23 cellular contexts compared by ENCODE assay signal in genomic region chr11:61851128-61851899, GRCh38. TPM values are rescaled to one million over a fixed set of nuclear protein-coding genes. Genes with fewer than 3 reads are reported as not detected.
A peak's percentile ranks its signal among the peaks of the same experiment; 100 is the strongest.
DNase-seq lines count a peak whose midpoint lies in the region; TF ChIP-seq lines count a peak whose summit lies in the region.
"Had no signal": no experiment of that assay in that cellular context is flagged by ENCODE, and none has a peak within 500 bp of the region (broad histone marks: within the 10 kb centered on the region; RNA-seq: fewer than 3 reads in every experiment).

No MANE protein-coding gene starts in this region.

- H3K36me3 ChIP-seq in ascending aorta (peaks cover 39% of the 10 kb centered on the region in 2 donors), thymus (ENCODE audit: control insufficient read depth, insufficient read depth) (peaks cover 77% of the 10 kb centered on the region), HAP-1 (replicated peaks) (peaks cover 82% of the 10 kb centered on the region)

- H3K4me1 ChIP-seq in ascending aorta (peaks cover 0 to 15% of the 10 kb centered on the region in 2 donors), thymus (ENCODE audit: control insufficient read depth, insufficient read depth, low read length) (no peaks in the 10 kb centered on the region), HAP-1 (no peaks in the 10 kb centered on the region)
- H3K4me1 ChIP-seq: Caco-2 had no signal

- no peaks in the 10 kb centered on the region for H3K9me3 Mint-ChIP-seq in neural crest cell
- H3K9me3 Mint-ChIP-seq in activated naive CD4-positive, alpha-beta T cell treated with anti-CD3 and anti-CD28 coated beads, Interleukin-2, amount 10 ng/mL, durations not matched to agents 7 days and 5 days = no peaks in the 10 kb centered on the region
- H3K9me3 Mint-ChIP-seq: activated CD8-positive, alpha-beta T cell treated with anti-CD3 and anti-CD28 coated beads for 36 hours; activated naive CD8-positive, alpha-beta T cell treated with anti-CD3 and anti-CD28 coated beads for 36 hours; activated T-cell treated with anti-CD3 and anti-CD28 coated beads, Interleukin-2, amount 50 U/mL, for 24 hours; effector memory CD8-positive, alpha-beta T cell; IgD-negative memory B cell had no signal

- WGBS in thymus = 95% methylated on average over 24 of the region's 24 CpGs

- no peaks in the 10 kb centered on the region for H3K27me3 Mint-ChIP-seq in neural crest cell (ENCODE audit: low read depth)
- H3K27me3 Mint-ChIP-seq in activated naive CD4-positive, alpha-beta T cell treated with anti-CD3 and anti-CD28 coated beads, Interleukin-2, amount 10 ng/mL, durations not matched to agents 7 days and 5 days = no peaks in the 10 kb centered on the region
- H3K27me3 Mint-ChIP-seq: activated CD8-positive, alpha-beta T cell treated with anti-CD3 and anti-CD28 coated beads for 36 hours; activated naive CD8-positive, alpha-beta T cell treated with anti-CD3 and anti-CD28 coated beads for 36 hours; activated T-cell treated with anti-CD3 and anti-CD28 coated beads, Interleukin-2, amount 50 U/mL, for 24 hours; B cell; effector memory CD8-positive, alpha-beta T cell; IgD-negative memory B cell had no signal

- peak overlapping the region; percentile 51 for H3K4me3 Mint-ChIP-seq in neural crest cell
- no peak overlapping the region for H3K4me3 Mint-ChIP-seq in activated naive CD4-positive, alpha-beta T cell treated with anti-CD3 and anti-CD28 coated beads, Interleukin-2, amount 10 ng/mL, durations not matched to agents 7 days and 5 days
- H3K4me3 Mint-ChIP-seq: activated CD8-positive, alpha-beta T cell treated with anti-CD3 and anti-CD28 coated beads for 36 hours; activated naive CD8-positive, alpha-beta T cell treated with anti-CD3 and anti-CD28 coated beads for 36 hours; activated T-cell treated with anti-CD3 and anti-CD28 coated beads, Interleukin-2, amount 50 U/mL, for 24 hours; B cell; effector memory CD8-positive, alpha-beta T cell; IgD-negative memory B cell had no signal

- H3K27me3 ChIP-seq in ascending aorta (no peaks in the 10 kb centered on the region), thymus (ENCODE audit: control insufficient read depth, insufficient read depth) (no peaks in the 10 kb centered on the region), HAP-1 (ENCODE audit: low read depth) (no peaks in the 10 kb centered on the region)
- H3K27me3 ChIP-seq: right lobe of liver had no signal

- H3K27ac Mint-ChIP-seq in neural crest cell (ENCODE audit: unreplicated experiment) = peak overlapping the region; percentile 67
- no peak overlapping the region for H3K27ac Mint-ChIP-seq in activated naive CD4-positive, alpha-beta T cell treated with anti-CD3 and anti-CD28 coated beads, Interleukin-2, amount 10 ng/mL, durations not matched to agents 7 days and 5 days
- H3K27ac Mint-ChIP-seq: activated CD8-positive, alpha-beta T cell treated with anti-CD3 and anti-CD28 coated beads for 36 hours; activated naive CD8-positive, alpha-beta T cell treated with anti-CD3 and anti-CD28 coated beads for 36 hours; activated T-cell treated with anti-CD3 and anti-CD28 coated beads, Interleukin-2, amount 50 U/mL, for 24 hours; B cell; IgD-negative memory B cell had no signal

- CTCF ChIA-PET in activated naive CD4-positive, alpha-beta T cell treated with anti-CD3 and anti-CD28 coated beads, Interleukin-2, amount 10 ng/mL, durations not matched to agents 7 days and 5 days (lab: Charles Lee) = no interaction called here

- in situ Hi-C loops in HAP-1 (cut with MboI; ENCODE audit: low sequenced_read_pairs) = no loop called here

- peaks cover 52% of the 10 kb centered on the region for H3K36me3 Mint-ChIP-seq in neural crest cell (ENCODE audit: low read depth)
- H3K36me3 Mint-ChIP-seq in activated naive CD4-positive, alpha-beta T cell treated with anti-CD3 and anti-CD28 coated beads, Interleukin-2, amount 10 ng/mL, durations not matched to agents 7 days and 5 days = peaks cover 57% of the 10 kb centered on the region
- H3K36me3 Mint-ChIP-seq: IgD-negative memory B cell had no signal

- H3K27ac ChIP-seq in ascending aorta (peak overlapping the region; percentile 71 to 83), thymus (ENCODE audit: low read depth) (peak overlapping the region; percentile 25)
- H3K27ac ChIP-seq: right lobe of liver had no signal

- H3K4me1 Mint-ChIP-seq in neural crest cell = peaks cover 49% of the 10 kb centered on the region
- no peaks in the 10 kb centered on the region for H3K4me1 Mint-ChIP-seq in activated naive CD4-positive, alpha-beta T cell treated with anti-CD3 and anti-CD28 coated beads, Interleukin-2, amount 10 ng/mL, durations not matched to agents 7 days and 5 days
- H3K4me1 Mint-ChIP-seq: activated naive CD8-positive, alpha-beta T cell treated with anti-CD3 and anti-CD28 coated beads for 36 hours; B cell had no signal

- no peak for DNase-seq in ascending aorta (ENCODE audit: low spot score in 2 of 2)
- DNase-seq in head of caudate nucleus = peak in 26 of 42 donors; percentile 22 to 76 (median 46)
- DNase-seq in neural crest cell (ENCODE audit: low read depth, low spot score) = no peak
- no peak for DNase-seq in HAP-1 (ENCODE audit: low spot score in 2 of 2)
- no peak for DNase-seq in activated naive CD4-positive, alpha-beta T cell treated with anti-CD3 and anti-CD28 coated beads, Interleukin-2, amount 10 ng/mL, durations not matched to agents 7 days and 5 days
- no peak for DNase-seq in ecto neural progenitor cell (ENCODE audit: low spot score)
- no peak for DNase-seq in dermis blood vessel endothelial cell
- DNase-seq: activated CD8-positive, alpha-beta T cell treated with anti-CD3 and anti-CD28 coated beads for 36 hours; activated naive CD8-positive, alpha-beta T cell treated with anti-CD3 and anti-CD28 coated beads for 36 hours; activated T-cell treated with anti-CD3 and anti-CD28 coated beads, Interleukin-2, amount 50 U/mL, for 24 hours; Caco-2; effector memory CD8-positive, alpha-beta T cell; EL; H7; NCI-H1694 treated with DMSO at 0.1 percent for 48 hours; NCI-H446 treated with DMSO at 0.1 percent for 48 hours; right lobe of liver; SHP77; stimulated activated CD4-positive, alpha-beta T cell treated with anti-CD3 and anti-CD28 coated beads, Interleukin-2, amount 100 ng/mL, for 48 hours had no signal

- peak overlapping the region in 1 of 2 donors; percentile 0 for H3K4me3 ChIP-seq in ascending aorta
- H3K4me3 ChIP-seq in thymus (ENCODE audit: low read length) = no peak overlapping the region
- H3K4me3 ChIP-seq in HAP-1 = no peak overlapping the region
- H3K4me3 ChIP-seq: mucosa of descending colon, right lobe of liver had no signal

- TF ChIP-seq CTCF in ascending aorta (IDR thresholded peaks at IDR 0.05) = no peak
- no peak for TF ChIP-seq CTCF in neural crest cell (conservative IDR thresholded peaks at IDR 0.05)

- intact Hi-C loops in ascending aorta (cut with DNase I) = loop anchor here (5.0 kb wide), 1 partner anchor 54 kb away; no protein-coding TSS in a partner anchor
- intact Hi-C loops in head of caudate nucleus (cut with DNase I) = no loop called here

- H3K9me3 ChIP-seq in ascending aorta = no peaks in the 10 kb centered on the region
- no peaks in the 10 kb centered on the region for H3K9me3 ChIP-seq in thymus (ENCODE audit: control insufficient read depth)
- no peaks in the 10 kb centered on the region for H3K9me3 ChIP-seq in HAP-1
- H3K9me3 ChIP-seq: Caco-2, mucosa of descending colon, right lobe of liver had no signal

RNA-seq across cellular contexts. Expression of gene FADS2, which starts 23.2 kb away (rescaled TPM):
- total RNA-seq in ascending aorta (37.6 TPM), neural crest cell (939 and 976 TPM in 2 replicates), dermis blood vessel endothelial cell (75.9 and 253 TPM in 2 replicates)
- polyA plus RNA-seq in thymus = 11.2 TPM

RNA-seq across cellular contexts. Expression of gene FADS1, which starts 34.5 kb away (rescaled TPM):
- total RNA-seq in ascending aorta = 47.1 TPM
- total RNA-seq in neural crest cell = 245 and 248 TPM in 2 replicates
- polyA plus RNA-seq in thymus = 4.4 TPM
- total RNA-seq in dermis blood vessel endothelial cell = 34.9 and 73.6 TPM in 2 replicates

RNA-seq across cellular contexts. Expression of gene FADS3, which starts 40.0 kb away (rescaled TPM):
- total RNA-seq in ascending aorta = 191 TPM
- total RNA-seq in neural crest cell = 13.6 and 17.0 TPM in 2 replicates
- 19.3 TPM for polyA plus RNA-seq in thymus
- total RNA-seq in dermis blood vessel endothelial cell = 128 and 242 TPM in 2 replicates

RNA-seq across cellular contexts. Expression of gene FEN1, which starts 58.6 kb away (rescaled TPM):
- total RNA-seq in ascending aorta (1.5 TPM), neural crest cell (99.6 TPM in 2 replicates), dermis blood vessel endothelial cell (27.4 and 48.5 TPM in 2 replicates)
- 10.0 TPM for polyA plus RNA-seq in thymus

RNA-seq across cellular contexts. Expression of gene TMEM258, which starts 58.9 kb away (rescaled TPM):
- 26.4 TPM for total RNA-seq in ascending aorta
- total RNA-seq in neural crest cell = 162 and 174 TPM in 2 replicates
- polyA plus RNA-seq in thymus = 148 TPM
- 27.9 and 41.0 TPM in 2 replicates for total RNA-seq in dermis blood vessel endothelial cell

Comparison
In these comparisons a context has a peak if more than half of its experiments do, and no peak if none do; other contexts are left out.
1. DNase-seq: peak in head of caudate nucleus (26 of 42); none in ascending aorta (0 of 2), neural crest cell (single experiment), HAP-1 (0 of 2), activated naive CD4-positive, alpha-beta T cell treated with anti-CD3 and anti-CD28 coated beads, Interleukin-2, amount 10 ng/mL, durations not matched to agents 7 days and 5 days (single experiment), ecto neural progenitor cell (single experiment) and dermis blood vessel endothelial cell (single experiment).